In the genomic region with DNA sequence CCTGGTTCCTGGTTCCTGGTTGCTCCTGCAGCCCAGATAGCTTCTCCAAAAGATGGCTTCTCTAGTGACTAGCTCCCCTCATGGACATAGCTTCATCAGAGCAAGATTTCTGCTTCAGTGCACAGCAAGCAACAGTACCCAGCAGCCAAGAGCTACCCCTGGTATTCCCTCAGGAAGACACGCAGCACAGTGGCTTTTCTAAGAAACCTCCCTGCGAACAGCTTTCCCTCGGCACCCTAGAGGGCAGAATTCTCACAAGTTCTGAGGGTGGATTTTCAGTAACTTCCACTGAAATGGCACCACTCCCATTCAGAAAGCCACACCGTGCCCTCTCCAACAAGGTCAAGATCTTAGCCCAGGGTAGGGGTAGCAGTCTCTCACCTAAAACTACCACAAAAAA, we compare ENCODE assay signal across 25 cellular contexts.
"Had no signal": no experiment of that assay in that cellular context is flagged by ENCODE, and none has a peak within 500 bp of the region (broad histone marks: within the 10 kb centered on the region; RNA-seq: fewer than 3 reads in every experiment).

No MANE protein-coding gene starts in this region.

- DNase-seq: activated CD4-positive, alpha-beta T cell treated with anti-CD3 and anti-CD28 coated beads for 1 hour; activated CD4-positive, alpha-beta T cell treated with anti-CD3 and anti-CD28 coated beads, Interleukin-2, amount 50 U/mL, for 1 hour; activated CD8-positive, alpha-beta T cell treated with anti-CD3 and anti-CD28 coated beads, Interleukin-2, amount 10 ng/mL, durations not matched to agents 7 days and 5 days; activated T-cell treated with anti-CD3 and anti-CD28 coated beads, Interleukin-2, amount 50 U/mL, for 1 hour; adrenal gland; effector memory CD8-positive, alpha-beta T cell; esophagus squamous epithelium; gastrocnemius medialis; heart left ventricle; lower lobe of right lung; naive thymus-derived CD8-positive, alpha-beta T cell; small intestine; stimulated activated CD4-positive, alpha-beta T cell treated with anti-CD3 and anti-CD28 coated beads, Interleukin-2, amount 100 ng/mL, for 48 hours; stimulated activated CD8-positive, alpha-beta memory T cell treated with anti-CD3 and anti-CD28 coated beads, Interleukin-4, amount 100 ng/mL, for 48 hours; stimulated activated naive B cell treated with anti-CD40 and anti-IgM and Interleukin-4, amounts not matched to agents 10 μg/mL and 1 μg/mL and 100 μg/mL, for 72 hours; T-helper 17 cell; testis; trophoblast cell; uterus; WERI-Rb-1 had no signal

- H3K27ac ChIP-seq: adrenal gland, breast epithelium, esophagus squamous epithelium, gastrocnemius medialis, heart left ventricle, lower lobe of right lung, testis, uterus, WERI-Rb-1 had no signal

- H3K36me3 ChIP-seq: adrenal gland, breast epithelium, lower lobe of right lung, uterus had no signal

- H3K4me3 Mint-ChIP-seq: activated CD8-positive, alpha-beta T cell treated with anti-CD3 and anti-CD28 coated beads, Interleukin-2, amount 10 ng/mL, durations not matched to agents 7 days and 5 days; activated naive CD8-positive, alpha-beta T cell; central memory CD8-positive, alpha-beta T cell; effector memory CD8-positive, alpha-beta T cell; naive thymus-derived CD8-positive, alpha-beta T cell; stimulated activated naive B cell treated with anti-CD40 and anti-IgM and Interleukin-4, amounts not matched to agents 10 μg/mL and 1 μg/mL and 100 μg/mL, for 72 hours; T-helper 17 cell had no signal

- H3K27me3 Mint-ChIP-seq: activated naive CD8-positive, alpha-beta T cell; central memory CD8-positive, alpha-beta T cell; effector memory CD8-positive, alpha-beta T cell; naive thymus-derived CD8-positive, alpha-beta T cell; stimulated activated naive B cell treated with anti-CD40 and anti-IgM and Interleukin-4, amounts not matched to agents 10 μg/mL and 1 μg/mL and 100 μg/mL, for 72 hours; T-helper 17 cell had no signal

- H3K27ac Mint-ChIP-seq: activated CD8-positive, alpha-beta T cell treated with anti-CD3 and anti-CD28 coated beads, Interleukin-2, amount 10 ng/mL, durations not matched to agents 7 days and 5 days; activated naive CD8-positive, alpha-beta T cell; effector memory CD8-positive, alpha-beta T cell; stimulated activated naive B cell treated with anti-CD40 and anti-IgM and Interleukin-4, amounts not matched to agents 10 μg/mL and 1 μg/mL and 100 μg/mL, for 72 hours; T-helper 17 cell had no signal

- H3K9me3 Mint-ChIP-seq: central memory CD8-positive, alpha-beta T cell; effector memory CD8-positive, alpha-beta T cell; naive thymus-derived CD8-positive, alpha-beta T cell; stimulated activated naive B cell treated with anti-CD40 and anti-IgM and Interleukin-4, amounts not matched to agents 10 μg/mL and 1 μg/mL and 100 μg/mL, for 72 hours had no signal

- H3K4me1 ChIP-seq: breast epithelium, esophagus squamous epithelium, uterus had no signal

- H3K4me3 ChIP-seq: adrenal gland, breast epithelium, esophagus squamous epithelium, gastrocnemius medialis, heart left ventricle, lower lobe of right lung, testis, uterus had no signal

- H3K27me3 ChIP-seq: adrenal gland, breast epithelium, esophagus squamous epithelium, gastrocnemius medialis, heart left ventricle, testis, uterus had no signal

- ATAC-seq: activated CD8-positive, alpha-beta T cell treated with anti-CD3 and anti-CD28 coated beads, Interleukin-2, amount 10 ng/mL, durations not matched to agents 7 days and 5 days; effector memory CD8-positive, alpha-beta T cell; gastrocnemius medialis; heart left ventricle; left lobe of liver; lower lobe of right lung; naive thymus-derived CD8-positive, alpha-beta T cell; sciatic nerve; stimulated activated naive B cell treated with anti-CD40 and anti-IgM and Interleukin-4, amounts not matched to agents 10 μg/mL and 1 μg/mL and 100 μg/mL, for 72 hours; T-helper 17 cell had no signal

- H3K9me3 ChIP-seq: adrenal gland, breast epithelium, esophagus squamous epithelium, gastrocnemius medialis, heart left ventricle, lower lobe of right lung, testis, uterus had no signal
